ENCODE assay signal across 8 cellular contexts in the genomic region with DNA sequence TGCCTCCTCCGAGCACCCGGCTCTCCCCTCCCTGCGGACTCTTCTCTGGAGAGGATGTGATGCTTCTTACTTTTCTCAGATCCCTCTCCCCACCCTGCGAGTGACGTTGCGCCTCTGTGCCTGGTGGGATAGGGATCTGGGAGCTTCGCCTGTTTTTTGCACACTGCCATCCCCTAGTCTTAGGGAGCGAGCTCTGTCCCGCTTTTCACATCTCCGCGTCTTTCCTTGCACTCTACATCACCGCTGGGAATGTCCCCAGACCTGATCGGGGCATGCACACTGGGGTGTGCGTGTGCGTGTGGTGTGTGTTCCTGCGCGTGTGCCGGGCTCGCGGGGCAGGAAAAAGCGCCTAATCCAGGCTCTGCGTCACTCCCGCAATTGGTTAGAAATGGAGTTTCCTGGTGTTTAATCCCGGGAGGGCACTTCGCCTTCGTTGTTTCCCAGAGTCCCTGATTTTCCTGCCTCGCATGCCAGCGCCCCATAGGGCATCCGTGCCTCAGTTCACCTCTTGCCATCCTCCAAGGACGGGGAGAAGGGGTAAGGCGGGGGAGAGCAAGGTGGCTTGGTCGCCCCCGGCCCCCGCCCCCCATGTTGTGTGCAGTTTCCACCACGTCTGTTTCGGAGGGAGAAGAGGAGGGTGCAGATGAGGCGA. TPM values are rescaled to one million over a fixed set of nuclear protein-coding genes. Genes with fewer than 3 reads are reported as not detected.
DNase-seq lines count a peak whose midpoint lies in the region; ATAC-seq and TF ChIP-seq lines count a peak whose summit lies in the region.

No MANE protein-coding gene starts in this region.

- H4K5ac ChIP-seq in H9 (ENCODE audit: insufficient read length, low read depth, low read length), result no peak overlapping the region

- DNase-seq in H9 (peak; percentile 49), hepatic stellate cell (ENCODE audit: low spot score) (peak; percentile 53), islet precursor cell (no peak), NCI-H345 treated with DMSO at 0.1 percent for 48 hours (lab: John Stamatoyannopoulos, UW; ENCODE audit: unreplicated experiment) (no peak), NCI-H526 treated with DMSO at 0.1 percent for 48 hours (lab: John Stamatoyannopoulos, UW) (no peak), SW 1271 (lab: John Stamatoyannopoulos, UW) (no peak)
- no peak for DNase-seq in activated naive CD8-positive, alpha-beta T cell treated with anti-CD3 and anti-CD28 coated beads, Interleukin-2, amount 10 ng/mL, durations not matched to agents 7 days and 5 days

- H3K9ac ChIP-seq in H9 (ENCODE audit: extremely low read depth, insufficient read length, low read length) (no peak overlapping the region), rectal smooth muscle tissue (ENCODE audit: low read length) (peak overlapping the region; percentile 2)

- no peak overlapping the region for H3K56ac ChIP-seq in H9 (ENCODE audit: insufficient read length, low read depth, low read length)

- H3K4me3 ChIP-seq in rectal smooth muscle tissue (ENCODE audit: low read length), result peak overlapping the region; percentile 79

- POLR2A ChIA-PET in activated naive CD8-positive, alpha-beta T cell treated with anti-CD3 and anti-CD28 coated beads, Interleukin-2, amount 10 ng/mL, durations not matched to agents 7 days and 5 days (lab: Charles Lee), result interaction anchor here (0.8 to 1.9 kb wide), 3 partner anchors 63 to 242 kb away, joined by 3 to 13 read pairs (median 3); partner anchors contain the start of gene PGM2

- no peaks in the 10 kb centered on the region for H4K20me1 ChIP-seq in H9 (ENCODE audit: control insufficient read depth, insufficient read depth, insufficient read length)

- peaks cover 9% of the 10 kb centered on the region for H3K23me2 ChIP-seq in H9 (ENCODE audit: insufficient read length, low read depth, low read length, poor library complexity, severe bottlenecking)

- H3T11ph ChIP-seq in H9 (ENCODE audit: low read length), result no peak overlapping the region

- ATAC-seq in activated naive CD8-positive, alpha-beta T cell treated with anti-CD3 and anti-CD28 coated beads, Interleukin-2, amount 10 ng/mL, durations not matched to agents 7 days and 5 days (ENCODE audit: low read depth), result no peak

- no peak overlapping the region for H2BK15ac ChIP-seq in H9 (ENCODE audit: low read depth, low read length)

- H2AFZ ChIP-seq in H9 (ENCODE audit: low read length), result no peak overlapping the region

- no peak overlapping the region for H2BK20ac ChIP-seq in H9 (ENCODE audit: low read depth, low read length, poor library complexity, severe bottlenecking)

- no peaks in the 10 kb centered on the region for H3K79me2 ChIP-seq in H9 (ENCODE audit: insufficient read depth, low read length)

- H4K8ac ChIP-seq in H9 (replicated peaks; ENCODE audit: insufficient read length, low read depth, low read length), result no peak overlapping the region

- no peaks in the 10 kb centered on the region; a peak in 1 of 5 replicates for H3K9me3 Mint-ChIP-seq in H9
- H3K9me3 Mint-ChIP-seq in activated naive CD8-positive, alpha-beta T cell treated with anti-CD3 and anti-CD28 coated beads, Interleukin-2, amount 10 ng/mL, durations not matched to agents 7 days and 5 days, result no peaks in the 10 kb centered on the region

- H3K27ac ChIP-seq in H9 (ENCODE audit: insufficient read length, low read depth, low read length), result no peak overlapping the region
- H3K27ac ChIP-seq in rectal smooth muscle tissue (ENCODE audit: low read depth, low read length), result peak overlapping the region; percentile 98

- no peak overlapping the region for H2AK5ac ChIP-seq in H9 (ENCODE audit: insufficient read length, low read length)

- H3K36me3 ChIP-seq in rectal smooth muscle tissue (ENCODE audit: control insufficient read depth, insufficient read depth, low read length), result no peaks in the 10 kb centered on the region

- no peaks in the 10 kb centered on the region for H3K79me1 ChIP-seq in H9 (ENCODE audit: insufficient read depth, low read depth, low read length, poor library complexity, severe bottlenecking)

- H3K4me1 Mint-ChIP-seq in H9, result peaks cover 11 to 12% of the 10 kb centered on the region in 2 experiments
- H3K4me1 Mint-ChIP-seq in activated naive CD8-positive, alpha-beta T cell treated with anti-CD3 and anti-CD28 coated beads, Interleukin-2, amount 10 ng/mL, durations not matched to agents 7 days and 5 days, result peaks cover 29% of the 10 kb centered on the region

- no peak overlapping the region for H4K91ac ChIP-seq in H9 (ENCODE audit: insufficient read length, low read depth, low read length)

- H3K14ac ChIP-seq in H9 (ENCODE audit: insufficient read depth, low read length), result no peak overlapping the region

- TF ChIP-seq CTCF in H9 (conservative IDR thresholded peaks at IDR 0.05), result no peak

- no CpG with 5 or more reads among the region's 37 CpGs for WGBS in H9 (ENCODE audit: extremely low coverage, insufficient read length, low lambda C conversion rate)

- no peaks in the 10 kb centered on the region; a peak in 1 of 7 replicates for H3K36me3 Mint-ChIP-seq in H9 (ENCODE audit: insufficient read depth in 1 of 3, low read depth in 3 of 3)
- H3K36me3 Mint-ChIP-seq in activated naive CD8-positive, alpha-beta T cell treated with anti-CD3 and anti-CD28 coated beads, Interleukin-2, amount 10 ng/mL, durations not matched to agents 7 days and 5 days, result peaks cover 17% of the 10 kb centered on the region

- no peak overlapping the region for H3K18ac ChIP-seq in H9 (ENCODE audit: insufficient read length, low read depth, low read length)

- H3K4me1 ChIP-seq in H9 (ENCODE audit: insufficient read depth, low read length), result no peaks in the 10 kb centered on the region
- H3K4me1 ChIP-seq in rectal smooth muscle tissue (ENCODE audit: control insufficient read depth, insufficient read depth, low read length), result peaks cover 18% of the 10 kb centered on the region

- no peak overlapping the region for H2BK12ac ChIP-seq in H9 (ENCODE audit: insufficient read length, low read depth, low read length)

- no peak overlapping the region for H3K27ac Mint-ChIP-seq in H9
- peak overlapping the region; percentile 42 for H3K27ac Mint-ChIP-seq in activated naive CD8-positive, alpha-beta T cell treated with anti-CD3 and anti-CD28 coated beads, Interleukin-2, amount 10 ng/mL, durations not matched to agents 7 days and 5 days

- H3K27me3 ChIP-seq in H9 (ENCODE audit: insufficient read depth, low read length) (peaks cover 15% of the 10 kb centered on the region), rectal smooth muscle tissue (ENCODE audit: control insufficient read depth, insufficient read depth, low read length) (no peaks in the 10 kb centered on the region)

- no peak overlapping the region for H2BK5ac ChIP-seq in H9 (ENCODE audit: insufficient read length, low read length)

- peaks cover 84% of the 10 kb centered on the region for H3K27me3 Mint-ChIP-seq in H9 (ENCODE audit: low read depth)
- peaks cover 2% of the 10 kb centered on the region for H3K27me3 Mint-ChIP-seq in activated naive CD8-positive, alpha-beta T cell treated with anti-CD3 and anti-CD28 coated beads, Interleukin-2, amount 10 ng/mL, durations not matched to agents 7 days and 5 days

- H3K9me3 ChIP-seq in H9 (ENCODE audit: control insufficient read depth, low read depth, low read length), result no peaks in the 10 kb centered on the region

- peak overlapping the region; percentile 71 for H3K4me2 ChIP-seq in H9 (ENCODE audit: insufficient read depth, insufficient read length, low read length)

- no peak overlapping the region for H3K23ac ChIP-seq in H9 (ENCODE audit: insufficient read length, low read depth, low read length)

- no peak overlapping the region for H2BK120ac ChIP-seq in H9 (ENCODE audit: low read depth, low read length, poor library complexity, severe bottlenecking)

- peak overlapping the region; percentile 66 to 83 for H3K4me3 Mint-ChIP-seq in H9
- peak overlapping the region; percentile 62 for H3K4me3 Mint-ChIP-seq in activated naive CD8-positive, alpha-beta T cell treated with anti-CD3 and anti-CD28 coated beads, Interleukin-2, amount 10 ng/mL, durations not matched to agents 7 days and 5 days

- no peak overlapping the region for H3K4ac ChIP-seq in H9 (ENCODE audit: low read depth, low read length)

RNA-seq across cellular contexts. Expression of gene TBC1D1, which starts 0.9 kb away (rescaled TPM):
- 101 and 109 TPM in 2 replicates for total RNA-seq in H9 (2021)
- 10 to 100 TPM; 79.7 to 83.7 TPM for total RNA-seq in activated naive CD8-positive, alpha-beta T cell treated with anti-CD3 and anti-CD28 coated beads, Interleukin-2, amount 10 ng/mL, durations not matched to agents 7 days and 5 days

Comparison
In these comparisons a context has a peak if more than half of its experiments do, and no peak if none do; other contexts are left out.
1. DNase-seq: peak in H9 (single experiment) and hepatic stellate cell (single experiment); none in activated naive CD8-positive, alpha-beta T cell treated with anti-CD3 and anti-CD28 coated beads, Interleukin-2, amount 10 ng/mL, durations not matched to agents 7 days and 5 days (single experiment), islet precursor cell (single experiment), NCI-H345 treated with DMSO at 0.1 percent for 48 hours (single experiment), NCI-H526 treated with DMSO at 0.1 percent for 48 hours (single experiment) and SW 1271 (0 of 2).